In the genomic region with DNA sequence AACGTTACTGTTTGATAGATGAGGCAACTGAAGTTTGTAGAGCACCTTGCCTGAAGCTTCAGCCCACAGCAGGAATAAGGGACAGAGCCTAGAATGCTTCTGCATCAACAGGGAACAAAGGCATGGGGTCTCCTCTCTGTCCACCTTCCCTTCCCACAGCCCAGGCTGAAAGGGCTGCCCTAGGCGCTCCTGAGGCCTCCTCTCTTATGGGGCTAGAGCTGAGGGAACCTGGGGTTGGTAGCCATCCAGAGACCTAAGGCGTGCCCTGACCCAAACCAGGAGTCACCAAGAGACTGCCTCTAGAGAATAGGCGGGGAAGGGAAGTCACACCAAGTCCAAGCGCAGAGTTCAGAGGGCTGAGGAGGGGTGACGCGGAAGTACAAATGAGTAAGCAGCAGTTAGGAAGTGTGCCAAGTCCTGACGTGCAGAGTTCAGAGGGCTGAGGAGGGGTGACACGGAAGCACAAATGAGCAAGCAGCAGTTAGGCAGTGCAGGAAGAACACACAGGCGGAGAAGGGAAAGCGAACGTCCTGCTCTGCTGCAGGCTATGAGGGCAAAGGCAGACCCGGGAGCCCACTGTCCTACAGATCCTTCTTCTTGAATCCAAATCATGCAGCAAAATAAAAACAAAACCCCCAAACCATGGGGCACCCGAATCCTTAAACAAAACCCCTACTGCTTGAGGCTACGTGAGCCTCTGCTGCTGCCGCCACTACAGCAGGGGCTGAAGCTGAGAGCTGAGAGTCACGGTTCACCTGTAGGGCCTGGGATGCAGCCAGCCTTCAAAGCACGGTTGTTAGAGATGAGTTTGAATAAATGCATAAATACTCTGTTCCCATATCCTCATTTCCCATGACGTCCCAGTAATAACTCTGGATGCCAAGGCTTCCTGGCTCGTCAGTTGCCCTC, we compare ENCODE assay signal across 8 cellular contexts. TPM values are rescaled to one million over a fixed set of nuclear protein-coding genes. Genes with fewer than 3 reads are reported as not detected.
DNase-seq lines count a peak whose midpoint lies in the region; ATAC-seq, FAIRE-seq and TF ChIP-seq lines count a peak whose summit lies in the region.

No MANE protein-coding gene starts in this region.

- peak overlapping the region; percentile 90 for H3K27ac Mint-ChIP-seq in activated naive CD4-positive, alpha-beta T cell treated with anti-CD3 and anti-CD28 coated beads, Interleukin-2, amount 50 U/mL, for 24 hours

- H3K27me3 Mint-ChIP-seq in activated naive CD4-positive, alpha-beta T cell treated with anti-CD3 and anti-CD28 coated beads, Interleukin-2, amount 50 U/mL, for 24 hours, result no peaks in the 10 kb centered on the region

- TF ChIP-seq POLR2A in GM18526 (IDR thresholded peaks at IDR 0.05; ENCODE audit: extremely low read depth, insufficient read length), result peak; percentile 75

- H3K4me1 Mint-ChIP-seq in activated naive CD4-positive, alpha-beta T cell treated with anti-CD3 and anti-CD28 coated beads, Interleukin-2, amount 50 U/mL, for 24 hours, result peaks cover 31% of the 10 kb centered on the region

- peak; percentile 35 for ATAC-seq in HG03196 (IDR thresholded peaks at IDR 0.05; ENCODE audit: unreplicated experiment)

- no peaks in the 10 kb centered on the region for H3K36me3 Mint-ChIP-seq in activated naive CD4-positive, alpha-beta T cell treated with anti-CD3 and anti-CD28 coated beads, Interleukin-2, amount 50 U/mL, for 24 hours

- no peak overlapping the region for H3K4me3 ChIP-seq in retinal pigment epithelial cell (ENCODE audit: low read length)

- DNase-seq in SIG-M5 (lab: John Stamatoyannopoulos, UW) (peak; percentile 88), cardiac septum (ENCODE audit: low spot score) (peak; percentile 95), retinal pigment epithelial cell (ENCODE audit: low read depth) (peak; percentile 79), urothelium cell line (ENCODE audit: low spot score) (peak; percentile 66), NCI-H526 treated with DMSO at 0.1 percent for 48 hours (lab: John Stamatoyannopoulos, UW) (no peak)

- intact Hi-C loops in cardiac septum (cut with DNase I), result no loop called here

- no peak for FAIRE-seq in urothelium cell line (lab: Jason Lieb, UNC)

- H3K4me3 Mint-ChIP-seq in activated naive CD4-positive, alpha-beta T cell treated with anti-CD3 and anti-CD28 coated beads, Interleukin-2, amount 50 U/mL, for 24 hours, result peak overlapping the region; percentile 74

- H3K9me3 Mint-ChIP-seq in activated naive CD4-positive, alpha-beta T cell treated with anti-CD3 and anti-CD28 coated beads, Interleukin-2, amount 50 U/mL, for 24 hours, result no peaks in the 10 kb centered on the region

- no peak for TF ChIP-seq CTCF in retinal pigment epithelial cell (conservative IDR thresholded peaks at IDR 0.05; ENCODE audit: low read depth, low read length)

RNA-seq across cellular contexts. Expression of gene SPG7, which starts 2.7 kb away (rescaled TPM):
- 89.5 TPM for total RNA-seq in cardiac septum

RNA-seq across cellular contexts. Expression of gene ANKRD11, which starts 15.1 kb away (rescaled TPM):
- total RNA-seq in cardiac septum, result 77.9 TPM

RNA-seq across cellular contexts. Expression of gene RPL13, which starts 55.0 kb away (rescaled TPM):
- total RNA-seq in cardiac septum, result 882 TPM
